12 cellular contexts compared by ENCODE assay signal in genomic region chr5:87103616-87104287, GRCh38.
DNase-seq lines count a peak whose midpoint lies in the region; ATAC-seq, FAIRE-seq and TF ChIP-seq lines count a peak whose summit lies in the region.
"Had no signal": no experiment of that assay in that cellular context is flagged by ENCODE, and none has a peak within 500 bp of the region (broad histone marks: within the 10 kb centered on the region; RNA-seq: fewer than 3 reads in every experiment).

No MANE protein-coding gene starts in this region.

- no peaks in the 10 kb centered on the region for H3K36me3 ChIP-seq in OCI-LY1 (ENCODE audit: insufficient read depth, low read length)

- no peak overlapping the region; the same call in 1 of the 2 replicates for H2AFZ ChIP-seq in OCI-LY1 (ENCODE audit: low read length)

- peak; percentile 90 for ATAC-seq in GM19452 (IDR thresholded peaks at IDR 0.05; ENCODE audit: unreplicated experiment)
- peak; percentile 85 for ATAC-seq in HG02970 (IDR thresholded peaks at IDR 0.05; ENCODE audit: low FRiP score, unreplicated experiment)
- ATAC-seq: left cardiac atrium, Panc1 had no signal

- no peaks in the 10 kb centered on the region for H3K9me3 ChIP-seq in OCI-LY1 (ENCODE audit: low read length)

- H3K36me3 Mint-ChIP-seq in endothelial cell (ENCODE audit: low read depth, unreplicated experiment) (no peaks in the 10 kb centered on the region), progenitor cell of endocrine pancreas (ENCODE audit: insufficient read depth) (no peaks in the 10 kb centered on the region)
- no peaks in the 10 kb centered on the region for H3K36me3 Mint-ChIP-seq in activated CD4-positive, alpha-beta memory T cell treated with anti-CD3 and anti-CD28 coated beads for 36 hours

- H3K4me1 ChIP-seq in OCI-LY1 (ENCODE audit: insufficient read depth, low read length, severe bottlenecking), result peaks cover 30% of the 10 kb centered on the region

- H3F3A ChIP-seq in OCI-LY1 (ENCODE audit: insufficient read depth, low read length), result no peaks in the 10 kb centered on the region

- peak overlapping the region; percentile 25 for H3K27ac ChIP-seq in OCI-LY1 (ENCODE audit: low read depth, low read length, poor library complexity, severe bottlenecking)

- H3K4me3 ChIP-seq in OCI-LY1 (ENCODE audit: low read depth, low read length, poor library complexity, severe bottlenecking), result no peak overlapping the region

- POLR2A ChIA-PET in activated CD4-positive, alpha-beta memory T cell treated with anti-CD3 and anti-CD28 coated beads for 36 hours (lab: Charles Lee), result no interaction called here

- H3K9ac ChIP-seq in OCI-LY1 (ENCODE audit: low read length), result no peak overlapping the region

- FAIRE-seq in GM12891 (lab: Jason Lieb, UNC), result peak; percentile 88

- intact Hi-C loops in activated CD4-positive, alpha-beta memory T cell treated with anti-CD3 and anti-CD28 coated beads for 36 hours (cut with micrococcal nuclease), result loop anchor here (1.0 kb wide), 1 partner anchor 18 kb away; no protein-coding TSS in a partner anchor

- no peaks in the 10 kb centered on the region for H3K9me2 ChIP-seq in OCI-LY1 (ENCODE audit: low read depth, low read length)

- H3K9me3 Mint-ChIP-seq in endothelial cell (ENCODE audit: unreplicated experiment) (no peaks in the 10 kb centered on the region), progenitor cell of endocrine pancreas (ENCODE audit: low read depth) (no peaks in the 10 kb centered on the region)
- H3K9me3 Mint-ChIP-seq in activated CD4-positive, alpha-beta memory T cell treated with anti-CD3 and anti-CD28 coated beads for 36 hours, result peaks cover 2% of the 10 kb centered on the region
- H3K9me3 Mint-ChIP-seq: CD4-positive, alpha-beta T cell had no signal

- H4K20me1 ChIP-seq in OCI-LY1 (ENCODE audit: insufficient read depth, low read length), result no peaks in the 10 kb centered on the region

- H3K4me2 ChIP-seq in OCI-LY1 (ENCODE audit: low read length), result no peak overlapping the region; the same call in 1 of the 2 replicates

- no peak for DNase-seq in GM12891 (ENCODE audit: insufficient read length, low spot score)
- DNase-seq in endothelial cell (ENCODE audit: low spot score), result no peak
- DNase-seq in activated CD4-positive, alpha-beta memory T cell treated with anti-CD3 and anti-CD28 coated beads for 36 hours, result no peak
- no peak for DNase-seq in NCI-H524 (lab: John Stamatoyannopoulos, UW)
- no peak for DNase-seq in progenitor cell of endocrine pancreas (ENCODE audit: low spot score, unreplicated experiment)
- DNase-seq: activated CD4-positive, CD25-positive, alpha-beta regulatory T cell treated with anti-CD3 and anti-CD28 coated beads, Interleukin-2, amount 50 U/mL, for 72 hours; CD4-positive, alpha-beta T cell; left cardiac atrium had no signal

- H3K4me1 Mint-ChIP-seq in endothelial cell (ENCODE audit: unreplicated experiment) (no peaks in the 10 kb centered on the region), progenitor cell of endocrine pancreas (ENCODE audit: low read depth) (peaks cover 9% of the 10 kb centered on the region)
- peaks cover 18% of the 10 kb centered on the region for H3K4me1 Mint-ChIP-seq in activated CD4-positive, alpha-beta memory T cell treated with anti-CD3 and anti-CD28 coated beads for 36 hours (ENCODE audit: low read depth)

- TF ChIP-seq CTCF in OCI-LY1 (IDR thresholded peaks at IDR 0.05; ENCODE audit: low read length), result no peak
- TF ChIP-seq CTCF in endothelial cell (IDR thresholded peaks at IDR 0.05; ENCODE audit: unreplicated experiment), result no peak
- TF ChIP-seq CTCF in progenitor cell of endocrine pancreas (IDR thresholded peaks at IDR 0.05; ENCODE audit: unreplicated experiment), result no peak

- H3K27me3 ChIP-seq in OCI-LY1 (ENCODE audit: insufficient read depth, low read length), result no peaks in the 10 kb centered on the region

- H3K27me3 Mint-ChIP-seq in endothelial cell (ENCODE audit: unreplicated experiment), result no peaks in the 10 kb centered on the region
- no peaks in the 10 kb centered on the region for H3K27me3 Mint-ChIP-seq in activated CD4-positive, alpha-beta memory T cell treated with anti-CD3 and anti-CD28 coated beads for 36 hours
- no peaks in the 10 kb centered on the region for H3K27me3 Mint-ChIP-seq in progenitor cell of endocrine pancreas
- H3K27me3 Mint-ChIP-seq: CD4-positive, alpha-beta T cell had no signal

- H3K4me3 Mint-ChIP-seq in endothelial cell (ENCODE audit: unreplicated experiment), result no peak overlapping the region
- H3K4me3 Mint-ChIP-seq in activated CD4-positive, alpha-beta memory T cell treated with anti-CD3 and anti-CD28 coated beads for 36 hours, result no peak overlapping the region
- H3K4me3 Mint-ChIP-seq in progenitor cell of endocrine pancreas (ENCODE audit: low read depth), result no peak overlapping the region
- H3K4me3 Mint-ChIP-seq: CD4-positive, alpha-beta T cell had no signal

- CTCF ChIA-PET in activated CD4-positive, alpha-beta memory T cell treated with anti-CD3 and anti-CD28 coated beads for 36 hours (lab: Charles Lee), result interaction anchor here (1.1 kb wide), 1 partner anchor 296 kb away, joined by 3 read pairs; no protein-coding TSS in a partner anchor

- TF ChIP-seq POLR2A in GM12891 (IDR thresholded peaks at IDR 0.05; ENCODE audit: low read depth, low read length), result no peak

- H3K27ac Mint-ChIP-seq in endothelial cell (ENCODE audit: unreplicated experiment) (no peak overlapping the region), progenitor cell of endocrine pancreas (no peak overlapping the region)
- H3K27ac Mint-ChIP-seq in activated CD4-positive, alpha-beta memory T cell treated with anti-CD3 and anti-CD28 coated beads for 36 hours, result no peak overlapping the region
- H3K27ac Mint-ChIP-seq: CD4-positive, alpha-beta T cell had no signal

- H3K79me2 ChIP-seq in OCI-LY1 (ENCODE audit: insufficient read depth, low read length), result no peaks in the 10 kb centered on the region

TF ChIP-seq in GM12891, 5 proteins besides CTCF, POLR2A, EP300 and RAD21:
- TF ChIP-seq TAF1 (IDR thresholded peaks at IDR 0.05; ENCODE audit: low read depth, low read length) (no peak), POU2F2 (IDR thresholded peaks at IDR 0.05; ENCODE audit: low read depth, low read length) (peak; percentile 59)
TF ChIP-seq in GM12891: peak in this region for 1.
